In genomic region chr1:20662110-20662475, GRCh38 we compare ENCODE assay signal across 8 cellular contexts. TPM values are rescaled to one million over a fixed set of nuclear protein-coding genes. Genes with fewer than 3 reads are reported as not detected.
DNase-seq lines count a peak whose midpoint lies in the region; ATAC-seq lines count a peak whose summit lies in the region.

No MANE protein-coding gene starts in this region.

- H3K27me3 ChIP-seq in CD4-positive, CD25-positive, alpha-beta regulatory T cell (ENCODE audit: control insufficient read depth, insufficient read depth, low read length) = no peaks in the 10 kb centered on the region
- no peaks in the 10 kb centered on the region for H3K27me3 ChIP-seq in ectodermal cell (ENCODE audit: control insufficient read depth, insufficient read depth, low read length, poor library complexity, severe bottlenecking)
- no peaks in the 10 kb centered on the region for H3K27me3 ChIP-seq in neuron (ENCODE audit: insufficient read depth, low read length)

- H3K36me3 ChIP-seq in CD4-positive, CD25-positive, alpha-beta regulatory T cell (ENCODE audit: control insufficient read depth, insufficient read depth, low read length) = peaks cover 12% of the 10 kb centered on the region
- H3K36me3 ChIP-seq in ectodermal cell (ENCODE audit: control insufficient read depth, insufficient read depth, low read length) = peaks cover 6% of the 10 kb centered on the region
- H3K36me3 ChIP-seq in neuron (ENCODE audit: insufficient read depth, low read length) = peaks cover 23% of the 10 kb centered on the region

- H3K9me3 ChIP-seq in CD4-positive, CD25-positive, alpha-beta regulatory T cell (ENCODE audit: control insufficient read depth in 2 of 2, low read length in 2 of 2) = no peaks in the 10 kb centered on the region
- H3K9me3 ChIP-seq in ectodermal cell (ENCODE audit: control insufficient read depth, low read length) (no peaks in the 10 kb centered on the region), neuron (ENCODE audit: low read length) (no peaks in the 10 kb centered on the region)

- H3K9me3 Mint-ChIP-seq in CD4-positive, CD25-positive, alpha-beta regulatory T cell = no peaks in the 10 kb centered on the region

- H3K27ac Mint-ChIP-seq in CD4-positive, CD25-positive, alpha-beta regulatory T cell = peak overlapping the region; percentile 60 to 99 (median 99)

- H3K27me3 Mint-ChIP-seq in CD4-positive, CD25-positive, alpha-beta regulatory T cell = no peaks in the 10 kb centered on the region

- 73 to 74% methylated on average over 7 of the region's 7 CpGs for WGBS in ectodermal cell, 2 experiments

- no peak overlapping the region for H2AFZ ChIP-seq in neuron (ENCODE audit: low read depth, low read length)

- H3K4me3 Mint-ChIP-seq in CD4-positive, CD25-positive, alpha-beta regulatory T cell = peak overlapping the region; percentile 98 to 100 (median 99)

- peaks cover 22 to 55% (median 35%) of the 10 kb centered on the region in 4 donors for H3K4me1 Mint-ChIP-seq in CD4-positive, CD25-positive, alpha-beta regulatory T cell

- peaks cover 11% of the 10 kb centered on the region for H3K36me3 Mint-ChIP-seq in CD4-positive, CD25-positive, alpha-beta regulatory T cell

- ATAC-seq in CD4-positive, CD25-positive, alpha-beta regulatory T cell (ENCODE audit: low read depth in 2 of 2) = no peak
- no peak for ATAC-seq in HG02852 (IDR thresholded peaks at IDR 0.05; ENCODE audit: unreplicated experiment)
- no peak for ATAC-seq in GM21619 (IDR thresholded peaks at IDR 0.05; ENCODE audit: unreplicated experiment)

- peaks cover 38% of the 10 kb centered on the region for H3K4me1 ChIP-seq in CD4-positive, CD25-positive, alpha-beta regulatory T cell (ENCODE audit: control insufficient read depth, insufficient read depth, low read length, poor library complexity, severe bottlenecking)
- peaks cover 18% of the 10 kb centered on the region for H3K4me1 ChIP-seq in ectodermal cell (ENCODE audit: control insufficient read depth, insufficient read depth, low read length)
- peaks cover 21% of the 10 kb centered on the region for H3K4me1 ChIP-seq in neuron (ENCODE audit: insufficient read depth, low read length)

- peak overlapping the region; percentile 91 for H3K4me3 ChIP-seq in CD4-positive, CD25-positive, alpha-beta regulatory T cell (ENCODE audit: low read depth, low read length)
- H3K4me3 ChIP-seq in ectodermal cell (ENCODE audit: insufficient read depth, low read depth, low read length) = peak overlapping the region; percentile 84
- peak overlapping the region; percentile 74 for H3K4me3 ChIP-seq in neuron (ENCODE audit: low read length)

- peak overlapping the region; percentile 79 for H3K27ac ChIP-seq in CD4-positive, CD25-positive, alpha-beta regulatory T cell (ENCODE audit: insufficient read depth, low read length, poor library complexity, severe bottlenecking)
- no peak overlapping the region for H3K27ac ChIP-seq in ectodermal cell (ENCODE audit: insufficient read depth, low read depth, low read length, poor library complexity, severe bottlenecking)

- DNase-seq in CD4-positive, CD25-positive, alpha-beta regulatory T cell = no peak
- peak; percentile 32 for DNase-seq in NAMALWA (ENCODE audit: low spot score)
- no peak for DNase-seq in NCI-H187 treated with DMSO at 0.1 percent for 48 hours (lab: John Stamatoyannopoulos, UW)
- DNase-seq in NCI-H2029 treated with DMSO at 0.1 percent for 48 hours (lab: John Stamatoyannopoulos, UW) = no peak

RNA-seq across cellular contexts. Expression of gene DDOST, which starts 0.9 kb away (rescaled TPM):
- total RNA-seq in CD4-positive, CD25-positive, alpha-beta regulatory T cell = 103 TPM
- polyA plus RNA-seq in CD4-positive, CD25-positive, alpha-beta regulatory T cell = 100 to 1,000 TPM; 254 to 283 (median 259) TPM
- polyA plus RNA-seq in ectodermal cell (2013, experiment 1 of 4) = 243 TPM
- 233 TPM for polyA plus RNA-seq in ectodermal cell (2013, experiment 2 of 4)
- polyA plus RNA-seq in ectodermal cell (2013, experiment 3 of 4) = 157 TPM
- 183 TPM for polyA plus RNA-seq in ectodermal cell (2013, experiment 4 of 4)

RNA-seq across cellular contexts. Expression of gene PINK1, which starts 28.8 kb away (rescaled TPM):
- total RNA-seq in CD4-positive, CD25-positive, alpha-beta regulatory T cell = 15.4 TPM
- polyA plus RNA-seq in CD4-positive, CD25-positive, alpha-beta regulatory T cell = 10 to 100 TPM; 18.8 to 23.0 (median 19.5) TPM
- polyA plus RNA-seq in ectodermal cell (2013, experiment 1 of 4) = 25.1 TPM
- 21.9 TPM for polyA plus RNA-seq in ectodermal cell (2013, experiment 2 of 4)
- polyA plus RNA-seq in ectodermal cell (2013, experiment 3 of 4) = 18.4 TPM
- 21.4 TPM for polyA plus RNA-seq in ectodermal cell (2013, experiment 4 of 4)

RNA-seq across cellular contexts. Expression of gene KIF17, which starts 55.7 kb away (rescaled TPM):
- not detected for total RNA-seq in CD4-positive, CD25-positive, alpha-beta regulatory T cell
- polyA plus RNA-seq in CD4-positive, CD25-positive, alpha-beta regulatory T cell = not detected
- 6.2 TPM for polyA plus RNA-seq in ectodermal cell (2013, experiment 1 of 4)
- polyA plus RNA-seq in ectodermal cell (2013, experiment 2 of 4) = 6.8 TPM
- polyA plus RNA-seq in ectodermal cell (2013, experiment 3 of 4) = 9.9 TPM
- 10.3 TPM for polyA plus RNA-seq in ectodermal cell (2013, experiment 4 of 4)
